25 cellular contexts compared by ENCODE assay signal in the genomic region with DNA sequence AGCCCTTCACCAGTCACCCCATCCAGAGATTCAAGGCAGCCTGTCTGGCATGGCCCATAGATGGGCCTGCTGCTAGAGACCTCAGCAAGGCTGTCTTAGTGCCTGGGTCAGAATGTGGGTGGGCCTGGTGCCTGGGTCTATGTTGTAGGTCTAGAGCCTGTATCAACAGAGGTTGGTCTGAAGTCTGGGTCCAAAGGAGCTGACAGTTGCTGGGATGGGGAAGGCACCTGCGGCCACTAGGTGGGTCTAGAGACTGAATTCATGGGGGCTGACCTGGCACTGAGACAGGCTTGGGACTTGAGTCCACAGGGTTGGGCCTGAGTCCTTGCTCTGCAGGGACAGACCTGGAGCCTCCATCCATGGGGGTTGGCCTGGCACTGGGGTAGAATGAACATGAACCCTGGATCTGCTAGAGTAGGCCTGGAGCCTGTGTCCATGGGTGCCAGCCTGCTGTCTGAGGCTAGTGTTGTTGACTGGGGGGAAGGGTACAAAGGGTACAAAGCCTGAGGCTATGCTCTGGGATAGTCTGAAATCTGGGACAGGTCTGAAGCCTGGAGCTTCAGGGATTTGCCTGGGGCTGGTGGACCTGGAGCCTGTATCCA.
"Had no signal": no experiment of that assay in that cellular context is flagged by ENCODE, and none has a peak within 500 bp of the region (broad histone marks: within the 10 kb centered on the region; RNA-seq: fewer than 3 reads in every experiment).

No MANE protein-coding gene starts in this region.

- H3K9me3 ChIP-seq: body of pancreas, sigmoid colon had no signal

- H3K4me3 Mint-ChIP-seq: activated CD4-positive, alpha-beta memory T cell treated with anti-CD3 and anti-CD28 coated beads, Interleukin-2, amount 10 ng/mL, durations not matched to agents 7 days and 5 days; activated naive CD8-positive, alpha-beta T cell treated with anti-CD3 and anti-CD28 coated beads, Interleukin-2, amount 50 U/mL, for 24 hours; activated T-cell treated with anti-CD3 and anti-CD28 coated beads, Interleukin-2, amount 50 U/mL, for 72 hours; naive thymus-derived CD8-positive, alpha-beta T cell; T-helper 17 cell had no signal

- H3K4me1 Mint-ChIP-seq: activated CD4-positive, alpha-beta memory T cell treated with anti-CD3 and anti-CD28 coated beads, Interleukin-2, amount 10 ng/mL, durations not matched to agents 7 days and 5 days; activated naive CD8-positive, alpha-beta T cell treated with anti-CD3 and anti-CD28 coated beads, Interleukin-2, amount 50 U/mL, for 24 hours; naive thymus-derived CD8-positive, alpha-beta T cell; T-helper 17 cell had no signal

- ATAC-seq: activated naive CD8-positive, alpha-beta T cell treated with anti-CD3 and anti-CD28 coated beads, Interleukin-2, amount 50 U/mL, for 24 hours; activated T-cell treated with anti-CD3 and anti-CD28 coated beads, Interleukin-2, amount 50 U/mL, for 72 hours; body of pancreas; esophagus mucosa; left lung; naive thymus-derived CD8-positive, alpha-beta T cell; T-helper 17 cell had no signal

- FAIRE-seq: endothelial cell of umbilical vein had no signal

- H3K27ac Mint-ChIP-seq: activated CD4-positive, alpha-beta memory T cell treated with anti-CD3 and anti-CD28 coated beads, Interleukin-2, amount 10 ng/mL, durations not matched to agents 7 days and 5 days; activated naive CD8-positive, alpha-beta T cell treated with anti-CD3 and anti-CD28 coated beads, Interleukin-2, amount 50 U/mL, for 24 hours; activated T-cell treated with anti-CD3 and anti-CD28 coated beads, Interleukin-2, amount 50 U/mL, for 72 hours; naive thymus-derived CD8-positive, alpha-beta T cell; progenitor cell of endocrine pancreas; T-helper 17 cell had no signal

- H2AFZ ChIP-seq: hepatocyte had no signal

- DNase-seq: activated CD4-positive, alpha-beta memory T cell treated with anti-CD3 and anti-CD28 coated beads, Interleukin-2, amount 10 ng/mL, durations not matched to agents 7 days and 5 days; activated CD4-positive, alpha-beta T cell treated with anti-CD3 and anti-CD28 coated beads for 48 hours; activated effector memory CD4-positive, alpha-beta T cell treated with Interleukin-2 at 50 U/mL for 16 hours; activated naive CD4-positive, alpha-beta T cell treated with anti-CD3 and anti-CD28 coated beads, Interleukin-2, amount 50 U/mL, for 16 hours; activated naive CD8-positive, alpha-beta T cell treated with anti-CD3 and anti-CD28 coated beads, Interleukin-2, amount 50 U/mL, for 24 hours; activated T-cell treated with anti-CD3 and anti-CD28 coated beads, Interleukin-2, amount 50 U/mL, for 72 hours; body of pancreas; effector memory CD4-positive, alpha-beta T cell; foreskin melanocyte; glutamatergic neuron; naive thymus-derived CD8-positive, alpha-beta T cell; retina; sigmoid colon; stimulated activated CD4-positive, alpha-beta T cell treated with anti-CD3 and anti-CD28 coated beads, Interleukin-15, amount 100 ng/mL, for 24 hours; stimulated activated naive CD4-positive, alpha-beta T cell; SW 1271; T-helper 17 cell had no signal

- H3K36me3 ChIP-seq: cardiac muscle cell, left lung, sigmoid colon had no signal

- H3K4me1 ChIP-seq: body of pancreas, left lung, sigmoid colon had no signal

- H3K4me2 ChIP-seq: hepatocyte, smooth muscle cell had no signal

- H3K36me3 Mint-ChIP-seq: naive thymus-derived CD8-positive, alpha-beta T cell had no signal

- H3K4me3 ChIP-seq: body of pancreas, cardiac muscle cell, hepatocyte, left lung, lung, sigmoid colon, smooth muscle cell had no signal

- H3K27me3 Mint-ChIP-seq: activated CD4-positive, alpha-beta memory T cell treated with anti-CD3 and anti-CD28 coated beads, Interleukin-2, amount 10 ng/mL, durations not matched to agents 7 days and 5 days; activated naive CD8-positive, alpha-beta T cell treated with anti-CD3 and anti-CD28 coated beads, Interleukin-2, amount 50 U/mL, for 24 hours; naive thymus-derived CD8-positive, alpha-beta T cell; progenitor cell of endocrine pancreas; T-helper 17 cell had no signal

- H3K27ac ChIP-seq: body of pancreas, cardiac muscle cell, hepatocyte, left lung, sigmoid colon had no signal

- H3K79me2 ChIP-seq: hepatocyte had no signal

- H3K27me3 ChIP-seq: body of pancreas, cardiac muscle cell, hepatocyte, left lung, sigmoid colon had no signal
